In the genomic region with DNA sequence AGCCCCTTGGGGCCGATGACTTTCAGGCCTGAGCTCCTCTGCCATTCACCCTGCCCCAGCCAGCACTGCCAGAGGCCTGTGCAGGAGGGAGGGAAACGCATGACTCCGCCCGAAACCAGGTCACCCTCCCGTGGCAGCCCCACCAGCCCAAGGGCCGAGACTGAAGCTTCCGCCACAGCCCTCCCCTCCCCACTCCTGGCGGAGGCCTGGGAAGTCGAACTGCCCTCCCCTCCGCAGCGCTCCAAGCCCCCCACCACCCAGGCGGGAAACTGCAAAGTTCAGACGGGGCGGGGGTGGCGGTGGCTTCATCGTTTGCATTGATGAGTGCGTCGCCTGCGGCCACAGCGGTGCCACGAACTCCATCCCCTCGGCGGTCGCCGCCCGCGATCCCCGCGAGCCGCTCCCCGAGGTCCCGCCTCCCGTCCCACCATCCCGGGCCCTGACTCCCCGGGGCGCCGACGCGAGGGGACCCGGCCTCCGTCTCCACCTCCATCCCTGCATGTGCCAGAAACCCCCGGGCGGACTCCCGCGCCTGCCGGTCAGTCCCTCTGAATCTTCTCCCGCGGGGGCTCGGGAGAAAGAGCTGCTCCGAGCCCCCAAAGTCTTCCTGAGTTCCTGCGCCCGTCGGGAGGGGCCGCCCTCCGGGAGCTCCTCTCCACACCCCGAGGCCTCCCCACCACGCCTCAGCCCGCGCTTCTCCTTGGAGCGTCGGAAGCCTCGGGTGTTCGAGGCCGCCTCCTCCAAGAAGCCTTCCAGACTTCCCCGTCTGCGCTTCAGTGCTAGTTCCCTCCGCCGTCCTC, we compare ENCODE assay signal across 9 cellular contexts. TPM values are rescaled to one million over a fixed set of nuclear protein-coding genes. Genes with fewer than 3 reads are reported as not detected.
A peak's percentile ranks its signal among the peaks of the same experiment; 100 is the strongest.
DNase-seq lines count a peak whose midpoint lies in the region; ATAC-seq and TF ChIP-seq lines count a peak whose summit lies in the region.
"Had no signal": no experiment of that assay in that cellular context is flagged by ENCODE, and none has a peak within 500 bp of the region (broad histone marks: within the 10 kb centered on the region; RNA-seq: fewer than 3 reads in every experiment).

No MANE protein-coding gene starts in this region.

- peaks cover 3% of the 10 kb centered on the region for H3K4me1 Mint-ChIP-seq in T-helper 2 cell treated with Interferon-gamma antibody and Interleukin-4, amounts not matched to agents 5 μg/mL and 100 μg/mL, for 36 hours (ENCODE audit: low read depth)

- H3K9me3 Mint-ChIP-seq in T-helper 2 cell treated with Interferon-gamma antibody and Interleukin-4, amounts not matched to agents 5 μg/mL and 100 μg/mL, for 36 hours, result peaks cover 4% of the 10 kb centered on the region

- H3K27ac Mint-ChIP-seq in T-helper 2 cell treated with Interferon-gamma antibody and Interleukin-4, amounts not matched to agents 5 μg/mL and 100 μg/mL, for 36 hours, result peak overlapping the region; percentile 41

- H3K4me1 ChIP-seq in psoas muscle, result peaks cover 9% of the 10 kb centered on the region

- peaks cover 4% of the 10 kb centered on the region for H3K27me3 Mint-ChIP-seq in T-helper 2 cell treated with Interferon-gamma antibody and Interleukin-4, amounts not matched to agents 5 μg/mL and 100 μg/mL, for 36 hours (ENCODE audit: low read depth)

- no peak overlapping the region for H3K27ac ChIP-seq in psoas muscle

- intact Hi-C loops in psoas muscle (cut with DNase I), result loop anchor here in 1 of 2 donors (1.0 kb wide), 1 partner anchor 54 kb away; no protein-coding TSS in a partner anchor

- no peak for TF ChIP-seq CTCF in fibroblast of the aortic adventitia (IDR thresholded peaks at IDR 0.05; ENCODE audit: insufficient read depth, low read length)
- no peak for TF ChIP-seq CTCF in psoas muscle (IDR thresholded peaks at IDR 0.05)

- peaks cover 0 to 33% (median 17%) of the 10 kb centered on the region in 3 donors for H3K27me3 ChIP-seq in psoas muscle (ENCODE audit: insufficient read depth in 3 of 3, low read length in 2 of 3)

- H3K36me3 ChIP-seq in psoas muscle (ENCODE audit: insufficient read depth in 1 of 2, low read depth in 1 of 2), result no peaks in the 10 kb centered on the region

- peak overlapping the region; percentile 63 for H3K4me3 ChIP-seq in fibroblast of the aortic adventitia (ENCODE audit: low read depth, low read length)
- peak overlapping the region; percentile 57 for H3K4me3 ChIP-seq in psoas muscle
- H3K4me3 ChIP-seq: lung had no signal

- no peaks in the 10 kb centered on the region for H3K9me3 ChIP-seq in psoas muscle

- H3K36me3 Mint-ChIP-seq in T-helper 2 cell treated with Interferon-gamma antibody and Interleukin-4, amounts not matched to agents 5 μg/mL and 100 μg/mL, for 36 hours (ENCODE audit: low read depth), result no peaks in the 10 kb centered on the region

- WGBS in psoas muscle, 3 donors, result 11 to 15% (median 14%) methylated on average over 52 to 68 of the region's 68 CpGs

- H3K4me3 Mint-ChIP-seq in T-helper 2 cell treated with Interferon-gamma antibody and Interleukin-4, amounts not matched to agents 5 μg/mL and 100 μg/mL, for 36 hours, result peak overlapping the region; percentile 64

- ATAC-seq in HG02943 (IDR thresholded peaks at IDR 0.05; ENCODE audit: low read depth, unreplicated experiment) (peak; percentile 8), psoas muscle (no peak), GM18519 (IDR thresholded peaks at IDR 0.05; ENCODE audit: low FRiP score, unreplicated experiment) (no peak)

- DNase-seq in activated effector memory CD4-positive, alpha-beta T cell treated with anti-CD3 and anti-CD28 coated beads, Interleukin-2, amount 50 U/mL, for 16 hours, result peak; percentile 67
- no peak for DNase-seq in activated effector memory CD4-positive, alpha-beta T cell treated with Interleukin-2 at 50 U/mL for 16 hours
- no peak for DNase-seq in T-helper 2 cell treated with Interferon-gamma antibody and Interleukin-4, amounts not matched to agents 5 μg/mL and 100 μg/mL, for 36 hours (ENCODE audit: low spot score)
- DNase-seq in fibroblast of the aortic adventitia (ENCODE audit: low read depth), result no peak
- no peak for DNase-seq in psoas muscle
- DNase-seq in amygdala (lab: John Stamatoyannopoulos, UW), result no peak

RNA-seq across cellular contexts. Expression of a gene that starts 0.7 kb away (rescaled TPM):
- total RNA-seq in fibroblast of the aortic adventitia (ENCODE audit: low replicate concordance) (5.6 and 20.8 TPM in 2 replicates), psoas muscle (under 1 TPM; 0.54 to 0.97 (median 0.72) TPM)
- polyA plus RNA-seq in psoas muscle, result under 1 TPM; 0.23 to 0.55 (median 0.44) TPM
